9 cellular contexts compared by ENCODE assay signal in genomic region chr10:100830728-100831110, GRCh38.
"Had no signal": no experiment of that assay in that cellular context is flagged by ENCODE, and none has a peak within 500 bp of the region (broad histone marks: within the 10 kb centered on the region; RNA-seq: fewer than 3 reads in every experiment).

No MANE protein-coding gene starts in this region.

- H3K27ac ChIP-seq: breast epithelium, esophagus muscularis mucosa, stomach, uterus had no signal

- H3K27ac Mint-ChIP-seq: activated naive CD4-positive, alpha-beta T cell treated with anti-CD3 and anti-CD28 coated beads, Interleukin-2, amount 50 U/mL, for 72 hours had no signal

- H3K4me3 ChIP-seq: breast epithelium, esophagus muscularis mucosa, stomach, uterus had no signal

- ATAC-seq: activated naive CD4-positive, alpha-beta T cell treated with anti-CD3 and anti-CD28 coated beads, Interleukin-2, amount 50 U/mL, for 72 hours; left colon; SK-N-SH treated with all-trans-retinoic acid at 6 μM for 48 hours had no signal

- H3K9me3 Mint-ChIP-seq: activated naive CD4-positive, alpha-beta T cell treated with anti-CD3 and anti-CD28 coated beads, Interleukin-2, amount 50 U/mL, for 72 hours had no signal

- H3K9me3 ChIP-seq: breast epithelium, esophagus muscularis mucosa, stomach, uterus had no signal

- H3K36me3 ChIP-seq: breast epithelium, esophagus muscularis mucosa, stomach, uterus had no signal

- DNase-seq: glutamatergic neuron; left colon; stimulated activated CD4-positive, alpha-beta T cell treated with anti-CD3 and anti-CD28 coated beads, Interleukin-4, amount 100 ng/mL, for 1 hour; stomach; uterus had no signal
